In the genomic region with DNA sequence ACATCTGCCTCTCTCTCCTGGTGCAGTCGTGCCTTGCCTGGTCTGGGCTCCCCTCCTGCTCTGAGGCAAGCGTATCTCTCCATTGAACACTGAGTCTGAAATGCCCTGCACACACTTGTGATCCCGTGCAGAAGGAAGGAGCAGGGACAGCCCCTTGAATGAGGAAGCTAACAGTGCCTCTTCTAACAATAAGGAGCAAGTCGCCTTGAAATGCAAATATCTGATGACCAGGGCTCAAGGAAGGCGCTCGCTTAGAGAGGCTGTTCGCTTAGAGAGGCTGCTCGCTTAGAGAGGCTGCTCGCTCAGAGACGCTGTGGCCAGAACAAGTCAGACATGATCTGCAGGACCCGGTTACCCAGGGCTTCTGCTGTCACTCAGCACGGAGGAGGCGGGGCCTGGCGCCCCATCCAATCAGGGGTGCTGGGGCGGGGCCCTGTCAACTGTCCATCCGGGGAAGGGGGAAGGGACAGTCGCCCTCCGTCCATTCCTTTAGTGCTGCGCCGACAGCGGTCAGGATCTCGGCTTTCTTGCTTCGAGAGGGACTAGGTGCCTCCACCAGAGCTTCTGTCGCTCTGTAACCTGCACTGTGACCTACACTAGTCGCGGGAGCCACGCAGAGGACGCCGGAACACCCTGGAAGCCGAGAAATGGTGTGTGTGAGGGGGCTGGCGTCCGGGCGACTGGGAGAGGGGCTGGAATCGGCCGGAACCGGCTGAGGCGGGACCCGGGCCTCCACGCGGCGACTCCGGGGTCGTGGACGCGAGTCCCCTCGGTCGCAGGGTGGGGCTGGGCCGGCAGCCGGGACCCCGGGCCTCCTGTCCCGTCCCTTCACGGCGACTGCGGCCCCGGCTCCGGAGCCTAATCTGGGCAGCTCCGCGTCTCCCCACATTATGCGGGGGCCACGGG, we compare ENCODE assay signal across 8 cellular contexts. TPM values are rescaled to one million over a fixed set of nuclear protein-coding genes. Genes with fewer than 3 reads are reported as not detected.
DNase-seq lines count a peak whose midpoint lies in the region; ATAC-seq and TF ChIP-seq lines count a peak whose summit lies in the region.

Gene ZNF440 (plus strand): TSS at position 473 of the 906 bp plus-strand sequence. CDS start 175 bp downstream, at position 648.

- H3K4me3 ChIP-seq in right lobe of liver, result peak within 1 kb of the TSS; percentile 86 to 94 (median 93)

- 0% methylated on average over 12 of the region's 60 CpGs for WGBS in right lobe of liver (ENCODE audit: insufficient coverage, low coverage, low lambda C conversion rate, missing lambda C conversion rate)

- no peak for TF ChIP-seq CTCF in right lobe of liver (IDR thresholded peaks at IDR 0.05)

- DNase-seq in AML-193 (lab: John Stamatoyannopoulos, UW), result peak; percentile 87 to 90
- DNase-seq in NCI-H524 treated with DMSO at 0.1 percent for 48 hours (lab: John Stamatoyannopoulos, UW), result peak; percentile 88
- peak; percentile 79 for DNase-seq in activated CD4-positive, alpha-beta T cell treated with anti-CD3 and anti-CD28 coated beads, Interleukin-2, amount 50 U/mL, for 1 hour
- peak; percentile 80 to 95 for DNase-seq in dermis microvascular lymphatic vessel endothelial cell (ENCODE audit: low read depth in 2 of 2)
- peak; percentile 96 to 98 (median 97) for DNase-seq in right lobe of liver
- peak; percentile 90 for DNase-seq in stimulated activated CD4-positive, alpha-beta T cell treated with anti-CD3 and anti-CD28 coated beads, Interleukin-4, amount 100 ng/mL, for 24 hours

- H3K4me1 ChIP-seq in right lobe of liver, result peaks cover 0 to 4% (median 2%) of the 10 kb centered on the region in 4 donors

- intact Hi-C loops in right lobe of liver (cut with DNase I), result no loop called here

- peak within 1 kb of the TSS; percentile 36 to 71 (median 68) for H3K27ac ChIP-seq in right lobe of liver

- TF ChIP-seq POLR2A in right lobe of liver (IDR thresholded peaks at IDR 0.05), result peak; percentile 87

- ATAC-seq in GM19035 (IDR thresholded peaks at IDR 0.05; ENCODE audit: unreplicated experiment) (peak; percentile 98), HG03342 (IDR thresholded peaks at IDR 0.05; ENCODE audit: unreplicated experiment) (peak; percentile 99), right lobe of liver (peak; percentile 100)

- H3K27me3 ChIP-seq in right lobe of liver, result no peaks in the 10 kb centered on the region

- no peaks in the 10 kb centered on the region for H3K9me3 ChIP-seq in right lobe of liver

- no peaks in the 10 kb centered on the region for H3K36me3 ChIP-seq in right lobe of liver

RNA-seq across cellular contexts. Expression of gene ZNF440, which starts in this region (rescaled TPM):
- 5.9 and 7.2 TPM in 2 replicates for total RNA-seq in dermis microvascular lymphatic vessel endothelial cell
- 1 to 10 TPM; 2.0 to 5.6 (median 3.7) TPM for total RNA-seq in right lobe of liver

Comparison
In these comparisons a context has a peak if more than half of its experiments do, and no peak if none do; other contexts are left out.
1. Peak in every context shown above with its lines: DNase-seq, ATAC-seq, H3K4me3 ChIP-seq and H3K27ac ChIP-seq.